Comparison of ENCODE assay signal across 13 cellular contexts in the genomic region with DNA sequence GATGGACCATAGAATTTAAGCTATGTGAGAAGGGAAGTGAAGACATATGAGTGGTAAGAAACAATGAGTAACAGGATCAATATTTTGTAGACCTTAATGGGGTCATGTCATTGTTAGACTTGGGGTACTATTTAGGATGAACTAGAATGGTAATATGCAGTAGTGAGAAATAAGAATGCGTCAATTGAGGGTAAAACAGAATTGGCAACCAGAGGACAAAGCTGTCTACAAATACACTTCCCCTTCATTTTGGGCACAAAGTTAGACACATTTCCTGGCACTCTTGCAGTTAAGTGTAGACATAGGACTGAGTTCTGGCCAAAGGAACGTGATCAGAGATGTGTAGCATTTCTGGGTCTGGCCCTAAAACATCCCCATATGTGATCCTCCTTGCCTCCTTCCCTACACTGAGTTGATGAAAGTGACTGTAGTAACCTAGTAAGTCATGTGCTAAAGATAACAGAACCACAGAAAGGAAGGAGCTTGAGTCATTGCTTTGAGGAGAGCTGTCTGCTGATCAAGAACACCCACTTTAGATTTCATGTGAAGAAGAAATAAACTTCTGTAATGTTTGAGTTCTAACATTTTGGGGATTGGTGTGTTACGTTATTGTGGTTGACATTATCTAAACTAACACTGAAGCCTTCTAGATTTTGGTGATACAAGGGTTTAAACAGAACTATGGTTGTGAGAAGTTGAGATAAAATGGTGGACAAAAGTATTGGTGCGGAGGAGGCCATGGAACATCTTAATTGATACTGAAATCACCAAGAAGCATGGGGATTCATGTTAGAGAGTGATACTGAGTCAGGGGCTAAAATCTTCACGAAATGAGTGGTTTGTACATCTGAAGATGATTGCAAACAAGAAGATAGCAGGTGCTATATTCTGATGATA. TPM values are rescaled to one million over a fixed set of nuclear protein-coding genes. Genes with fewer than 3 reads are reported as not detected.
DNase-seq lines count a peak whose midpoint lies in the region; ATAC-seq and TF ChIP-seq lines count a peak whose summit lies in the region.
"Had no signal": no experiment of that assay in that cellular context is flagged by ENCODE, and none has a peak within 500 bp of the region (broad histone marks: within the 10 kb centered on the region; RNA-seq: fewer than 3 reads in every experiment).

No MANE protein-coding gene starts in this region.

- DNase-seq in stimulated activated CD4-positive, alpha-beta T cell treated with anti-CD3 and anti-CD28 coated beads, Interleukin-15, amount 100 ng/mL, for 48 hours (ENCODE audit: low read depth in 2 of 2), result peak; percentile 4 to 14
- DNase-seq in stimulated activated CD4-positive, alpha-beta T cell treated with anti-CD3 and anti-CD28 coated beads, Interleukin-4, amount 100 ng/mL, for 4 hours, result no peak
- no peak for DNase-seq in T-helper 17 cell
- DNase-seq in fibroblast of villous mesenchyme (ENCODE audit: low read depth), result peak; percentile 82
- no peak for DNase-seq in upper lobe of left lung
- DNase-seq in NCI-H2196 (lab: John Stamatoyannopoulos, UW; ENCODE audit: unreplicated experiment), result no peak
- DNase-seq: kidney glomerular epithelial cell, NCI-H1092, NCI-H82, T1000 had no signal

- H3K9me3 ChIP-seq in T-helper 17 cell (ENCODE audit: control insufficient read depth, low read length, poor library complexity, severe bottlenecking) (no peaks in the 10 kb centered on the region), upper lobe of left lung (no peaks in the 10 kb centered on the region)

- 88% methylated on average over 5 of the region's 5 CpGs for WGBS in upper lobe of left lung, 2 donors

- ATAC-seq in T-helper 17 cell, result peak; percentile 81
- ATAC-seq in upper lobe of left lung (ENCODE audit: low FRiP score in 2 of 2), result peak; percentile 54 to 56
- no peak for ATAC-seq in HG02798 (IDR thresholded peaks at IDR 0.05; ENCODE audit: poor library complexity, unreplicated experiment)
- no peak for ATAC-seq in HG02852 (IDR thresholded peaks at IDR 0.05; ENCODE audit: unreplicated experiment)

- no peaks in the 10 kb centered on the region for H3K27me3 Mint-ChIP-seq in T-helper 17 cell
- H3K27me3 Mint-ChIP-seq: CD4-positive, alpha-beta memory T cell had no signal

- peaks cover 2% of the 10 kb centered on the region for H3K36me3 Mint-ChIP-seq in T-helper 17 cell (ENCODE audit: low read depth)

- no peak overlapping the region for H3K27ac Mint-ChIP-seq in T-helper 17 cell
- H3K27ac Mint-ChIP-seq: CD4-positive, alpha-beta memory T cell had no signal

- H3K4me1 Mint-ChIP-seq in T-helper 17 cell, result no peaks in the 10 kb centered on the region

- TF ChIP-seq POLR2A in upper lobe of left lung (IDR thresholded peaks at IDR 0.05), result no peak

- peaks cover 0 to 68% (median 8%) of the 10 kb centered on the region in 4 donors for H3K36me3 ChIP-seq in upper lobe of left lung

- TF ChIP-seq EP300 in upper lobe of left lung (IDR thresholded peaks at IDR 0.05), result no peak

- no peak overlapping the region for H3K4me3 ChIP-seq in fibroblast of villous mesenchyme (ENCODE audit: low read depth, low read length)
- no peak overlapping the region for H3K4me3 ChIP-seq in upper lobe of left lung

- no peak for TF ChIP-seq CTCF in fibroblast of villous mesenchyme (IDR thresholded peaks at IDR 0.05; ENCODE audit: insufficient read depth, low read depth, low read length)
- no peak for TF ChIP-seq CTCF in upper lobe of left lung (IDR thresholded peaks at IDR 0.05)

- no peak overlapping the region for H3K4me3 Mint-ChIP-seq in T-helper 17 cell
- H3K4me3 Mint-ChIP-seq: CD4-positive, alpha-beta memory T cell had no signal

- H3K27me3 ChIP-seq in upper lobe of left lung, result no peaks in the 10 kb centered on the region

- no peak overlapping the region for H3K27ac ChIP-seq in upper lobe of left lung

- H3K4me1 ChIP-seq in upper lobe of left lung, result no peaks in the 10 kb centered on the region

RNA-seq across cellular contexts. Expression of gene CD55, which starts 41.7 kb away (rescaled TPM):
- 100 to 1,000 TPM in 1 of 2 donors, 10 to 100 TPM in 1; 98.3 to 133 TPM for total RNA-seq in T-helper 17 cell
- 29.4 and 43.5 TPM in 2 replicates for total RNA-seq in fibroblast of villous mesenchyme
- total RNA-seq in upper lobe of left lung, result 100 to 1,000 TPM; 256 to 798 (median 465) TPM

Comparison
In these comparisons a context has a peak if more than half of its experiments do, and no peak if none do; other contexts are left out.
1. DNase-seq: peak in stimulated activated CD4-positive, alpha-beta T cell treated with anti-CD3 and anti-CD28 coated beads, Interleukin-15, amount 100 ng/mL, for 48 hours (2 of 2) and fibroblast of villous mesenchyme (single experiment); none in stimulated activated CD4-positive, alpha-beta T cell treated with anti-CD3 and anti-CD28 coated beads, Interleukin-4, amount 100 ng/mL, for 4 hours (0 of 2), T-helper 17 cell (0 of 3), upper lobe of left lung (0 of 2) and NCI-H2196 (single experiment).
2. ATAC-seq: peak in T-helper 17 cell (single experiment) and upper lobe of left lung (2 of 2); none in HG02798 (single experiment) and HG02852 (single experiment).